In the genomic region with DNA sequence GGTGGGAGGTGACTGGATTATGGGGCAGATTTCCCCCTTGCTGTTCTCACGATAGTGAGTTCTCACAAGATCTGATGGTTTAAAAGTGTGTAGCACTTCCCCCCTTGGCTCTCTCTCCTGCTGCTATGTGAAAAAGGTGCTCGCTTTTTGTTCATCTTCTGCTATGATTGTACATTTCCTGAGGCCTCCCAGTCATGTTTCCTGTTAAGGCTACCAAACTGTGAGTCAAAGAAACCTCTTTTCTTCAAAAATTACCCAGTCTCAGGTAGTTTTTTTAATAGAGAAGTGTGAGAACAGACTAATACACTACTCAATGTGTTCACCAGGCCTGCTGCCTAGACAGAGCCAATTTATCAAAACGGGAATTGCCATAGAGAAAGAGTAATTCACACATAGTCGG, we compare ENCODE assay signal across 18 cellular contexts. TPM values are rescaled to one million over a fixed set of nuclear protein-coding genes. Genes with fewer than 3 reads are reported as not detected.
DNase-seq lines count a peak whose midpoint lies in the region; ATAC-seq lines count a peak whose summit lies in the region.
"Had no signal": no experiment of that assay in that cellular context is flagged by ENCODE, and none has a peak within 500 bp of the region (broad histone marks: within the 10 kb centered on the region; RNA-seq: fewer than 3 reads in every experiment).

No MANE protein-coding gene starts in this region.

- H3K4me1 Mint-ChIP-seq in activated CD4-positive, alpha-beta memory T cell treated with anti-CD3 and anti-CD28 coated beads for 36 hours (ENCODE audit: low read depth), result peaks cover 26% of the 10 kb centered on the region
- peaks cover 17% of the 10 kb centered on the region for H3K4me1 Mint-ChIP-seq in activated CD4-positive, alpha-beta memory T cell treated with anti-CD3 and anti-CD28 coated beads, Interleukin-2, amount 10 ng/mL, durations not matched to agents 7 days and 5 days
- H3K4me1 Mint-ChIP-seq in activated naive CD8-positive, alpha-beta T cell treated with anti-CD3 and anti-CD28 coated beads, Interleukin-2, amount 50 U/mL, for 24 hours, result peaks cover 17% of the 10 kb centered on the region
- peaks cover 25% of the 10 kb centered on the region for H3K4me1 Mint-ChIP-seq in activated naive CD8-positive, alpha-beta T cell treated with anti-CD3 and anti-CD28 coated beads for 36 hours
- H3K4me1 Mint-ChIP-seq in activated T-helper 17 cell treated with anti-CD3 and anti-CD28 coated beads, Interleukin-2, amount 50 U/mL, for 72 hours, result peaks cover 17% of the 10 kb centered on the region

- H3K9me3 Mint-ChIP-seq in activated CD4-positive, alpha-beta memory T cell treated with anti-CD3 and anti-CD28 coated beads for 36 hours, result peaks cover 17% of the 10 kb centered on the region
- H3K9me3 Mint-ChIP-seq in activated CD4-positive, alpha-beta memory T cell treated with anti-CD3 and anti-CD28 coated beads, Interleukin-2, amount 10 ng/mL, durations not matched to agents 7 days and 5 days, result peaks cover 31% of the 10 kb centered on the region
- H3K9me3 Mint-ChIP-seq in activated naive CD8-positive, alpha-beta T cell treated with anti-CD3 and anti-CD28 coated beads, Interleukin-2, amount 50 U/mL, for 24 hours, result peaks cover 16% of the 10 kb centered on the region
- H3K9me3 Mint-ChIP-seq in activated naive CD8-positive, alpha-beta T cell treated with anti-CD3 and anti-CD28 coated beads for 36 hours, result peaks cover 18% of the 10 kb centered on the region
- H3K9me3 Mint-ChIP-seq in activated T-helper 17 cell treated with anti-CD3 and anti-CD28 coated beads, Interleukin-2, amount 50 U/mL, for 72 hours, result peaks cover 6% of the 10 kb centered on the region

- H3K27ac Mint-ChIP-seq in activated CD4-positive, alpha-beta memory T cell treated with anti-CD3 and anti-CD28 coated beads for 36 hours, result peak overlapping the region; percentile 2
- no peak overlapping the region for H3K27ac Mint-ChIP-seq in activated CD4-positive, alpha-beta memory T cell treated with anti-CD3 and anti-CD28 coated beads, Interleukin-2, amount 10 ng/mL, durations not matched to agents 7 days and 5 days
- no peak overlapping the region for H3K27ac Mint-ChIP-seq in activated naive CD8-positive, alpha-beta T cell treated with anti-CD3 and anti-CD28 coated beads, Interleukin-2, amount 50 U/mL, for 24 hours
- no peak overlapping the region for H3K27ac Mint-ChIP-seq in activated naive CD8-positive, alpha-beta T cell treated with anti-CD3 and anti-CD28 coated beads for 36 hours
- peak overlapping the region; percentile 74 for H3K27ac Mint-ChIP-seq in activated T-helper 17 cell treated with anti-CD3 and anti-CD28 coated beads, Interleukin-2, amount 50 U/mL, for 72 hours

- no peak overlapping the region for H3K4me3 Mint-ChIP-seq in activated CD4-positive, alpha-beta memory T cell treated with anti-CD3 and anti-CD28 coated beads for 36 hours
- H3K4me3 Mint-ChIP-seq in activated CD4-positive, alpha-beta memory T cell treated with anti-CD3 and anti-CD28 coated beads, Interleukin-2, amount 10 ng/mL, durations not matched to agents 7 days and 5 days, result no peak overlapping the region
- H3K4me3 Mint-ChIP-seq in activated naive CD8-positive, alpha-beta T cell treated with anti-CD3 and anti-CD28 coated beads, Interleukin-2, amount 50 U/mL, for 24 hours, result no peak overlapping the region
- no peak overlapping the region for H3K4me3 Mint-ChIP-seq in activated naive CD8-positive, alpha-beta T cell treated with anti-CD3 and anti-CD28 coated beads for 36 hours
- peak overlapping the region; percentile 50 for H3K4me3 Mint-ChIP-seq in activated T-helper 17 cell treated with anti-CD3 and anti-CD28 coated beads, Interleukin-2, amount 50 U/mL, for 72 hours
- H3K4me3 Mint-ChIP-seq: CD8-positive, alpha-beta memory T cell had no signal

- H3K36me3 Mint-ChIP-seq in activated CD4-positive, alpha-beta memory T cell treated with anti-CD3 and anti-CD28 coated beads for 36 hours, result peaks cover 39% of the 10 kb centered on the region
- peaks cover 52% of the 10 kb centered on the region for H3K36me3 Mint-ChIP-seq in activated CD4-positive, alpha-beta memory T cell treated with anti-CD3 and anti-CD28 coated beads, Interleukin-2, amount 10 ng/mL, durations not matched to agents 7 days and 5 days (ENCODE audit: low read depth)
- H3K36me3 Mint-ChIP-seq in activated naive CD8-positive, alpha-beta T cell treated with anti-CD3 and anti-CD28 coated beads, Interleukin-2, amount 50 U/mL, for 24 hours (ENCODE audit: low read depth), result peaks cover 46% of the 10 kb centered on the region
- H3K36me3 Mint-ChIP-seq in activated naive CD8-positive, alpha-beta T cell treated with anti-CD3 and anti-CD28 coated beads for 36 hours, result peaks cover 52% of the 10 kb centered on the region
- peaks cover 65% of the 10 kb centered on the region for H3K36me3 Mint-ChIP-seq in activated T-helper 17 cell treated with anti-CD3 and anti-CD28 coated beads, Interleukin-2, amount 50 U/mL, for 72 hours (ENCODE audit: low read depth)

- DNase-seq in activated CD4-positive, alpha-beta memory T cell treated with anti-CD3 and anti-CD28 coated beads for 36 hours, result no peak
- DNase-seq in activated CD4-positive, alpha-beta memory T cell treated with anti-CD3 and anti-CD28 coated beads, Interleukin-2, amount 10 ng/mL, durations not matched to agents 7 days and 5 days, result no peak
- no peak for DNase-seq in activated naive CD8-positive, alpha-beta T cell treated with anti-CD3 and anti-CD28 coated beads, Interleukin-2, amount 50 U/mL, for 24 hours
- DNase-seq in activated naive CD8-positive, alpha-beta T cell treated with anti-CD3 and anti-CD28 coated beads for 36 hours, result no peak
- DNase-seq in stimulated activated naive CD8-positive, alpha-beta T cell treated with anti-CD3 and anti-CD28 coated beads, Interleukin-15, Interleukin-2, amounts not matched to agents 100 U/mL and 50 U/mL, for 24 hours, result no peak
- no peak for DNase-seq in hypothalamus (lab: John Stamatoyannopoulos, UW)
- DNase-seq in NCI-H1694 (lab: John Stamatoyannopoulos, UW), result no peak
- DNase-seq: Calu3; CD8-positive, alpha-beta memory T cell; KG1; NCI-H1105; NCI-H146; NCI-H2029 treated with DMSO at 0.1 percent for 48 hours; NCI-H226; NCI-H510A treated with DMSO at 0.1 percent for 48 hours; NCI-H82; Peyer's patch had no signal

- ATAC-seq in activated naive CD8-positive, alpha-beta T cell treated with anti-CD3 and anti-CD28 coated beads, Interleukin-2, amount 50 U/mL, for 24 hours, result peak; percentile 40
- peak; percentile 90 for ATAC-seq in activated T-helper 17 cell treated with anti-CD3 and anti-CD28 coated beads, Interleukin-2, amount 50 U/mL, for 72 hours (replicated peaks)
- ATAC-seq in stimulated activated naive CD8-positive, alpha-beta T cell treated with anti-CD3 and anti-CD28 coated beads, Interleukin-15, Interleukin-2, amounts not matched to agents 100 U/mL and 50 U/mL, for 24 hours, result peak; percentile 28

- H3K27me3 Mint-ChIP-seq in activated CD4-positive, alpha-beta memory T cell treated with anti-CD3 and anti-CD28 coated beads for 36 hours, result no peaks in the 10 kb centered on the region
- H3K27me3 Mint-ChIP-seq in activated CD4-positive, alpha-beta memory T cell treated with anti-CD3 and anti-CD28 coated beads, Interleukin-2, amount 10 ng/mL, durations not matched to agents 7 days and 5 days, result no peaks in the 10 kb centered on the region
- no peaks in the 10 kb centered on the region for H3K27me3 Mint-ChIP-seq in activated naive CD8-positive, alpha-beta T cell treated with anti-CD3 and anti-CD28 coated beads, Interleukin-2, amount 50 U/mL, for 24 hours
- H3K27me3 Mint-ChIP-seq in activated naive CD8-positive, alpha-beta T cell treated with anti-CD3 and anti-CD28 coated beads for 36 hours, result no peaks in the 10 kb centered on the region
- no peaks in the 10 kb centered on the region for H3K27me3 Mint-ChIP-seq in activated T-helper 17 cell treated with anti-CD3 and anti-CD28 coated beads, Interleukin-2, amount 50 U/mL, for 72 hours
- H3K27me3 Mint-ChIP-seq: CD8-positive, alpha-beta memory T cell had no signal

- POLR2A ChIA-PET in activated CD4-positive, alpha-beta memory T cell treated with anti-CD3 and anti-CD28 coated beads for 36 hours (lab: Charles Lee), result no interaction called here
- POLR2A ChIA-PET in activated CD4-positive, alpha-beta memory T cell treated with anti-CD3 and anti-CD28 coated beads, Interleukin-2, amount 10 ng/mL, durations not matched to agents 7 days and 5 days (lab: Charles Lee), result no interaction called here

- intact Hi-C loops in activated CD4-positive, alpha-beta memory T cell treated with anti-CD3 and anti-CD28 coated beads for 36 hours (cut with micrococcal nuclease), result loop anchor here (1.0 kb wide), 1 partner anchor 50 kb away; the partner anchor contains the start of gene SDHAF3

- CTCF ChIA-PET in activated CD4-positive, alpha-beta memory T cell treated with anti-CD3 and anti-CD28 coated beads for 36 hours (lab: Charles Lee), result interaction anchor here (0.9 kb wide), 1 partner anchor 12 kb away, joined by 3 read pairs; no protein-coding TSS in a partner anchor
- CTCF ChIA-PET in activated CD4-positive, alpha-beta memory T cell treated with anti-CD3 and anti-CD28 coated beads, Interleukin-2, amount 10 ng/mL, durations not matched to agents 7 days and 5 days (lab: Charles Lee), result no interaction called here

RNA-seq across cellular contexts. Expression of gene SDHAF3, which starts 49.7 kb away (rescaled TPM):
- 10 to 100 TPM; 21.8 to 24.5 TPM for total RNA-seq in activated CD4-positive, alpha-beta memory T cell treated with anti-CD3 and anti-CD28 coated beads for 36 hours
- 10 to 100 TPM; 16.0 to 16.1 TPM for total RNA-seq in activated CD4-positive, alpha-beta memory T cell treated with anti-CD3 and anti-CD28 coated beads, Interleukin-2, amount 10 ng/mL, durations not matched to agents 7 days and 5 days
- total RNA-seq in activated naive CD8-positive, alpha-beta T cell treated with anti-CD3 and anti-CD28 coated beads for 36 hours, result 10 to 100 TPM; 41.7 to 46.9 TPM
- total RNA-seq in activated T-helper 17 cell treated with anti-CD3 and anti-CD28 coated beads, Interleukin-2, amount 50 U/mL, for 72 hours, result 10 to 100 TPM; 17.8 to 23.5 TPM

Comparison
In these comparisons a context has a peak if more than half of its experiments do, and no peak if none do; other contexts are left out.
1. H3K27ac Mint-ChIP-seq: peak in activated CD4-positive, alpha-beta memory T cell treated with anti-CD3 and anti-CD28 coated beads for 36 hours (single experiment) and activated T-helper 17 cell treated with anti-CD3 and anti-CD28 coated beads, Interleukin-2, amount 50 U/mL, for 72 hours (single experiment); none in activated CD4-positive, alpha-beta memory T cell treated with anti-CD3 and anti-CD28 coated beads, Interleukin-2, amount 10 ng/mL, durations not matched to agents 7 days and 5 days (single experiment), activated naive CD8-positive, alpha-beta T cell treated with anti-CD3 and anti-CD28 coated beads, Interleukin-2, amount 50 U/mL, for 24 hours (single experiment) and activated naive CD8-positive, alpha-beta T cell treated with anti-CD3 and anti-CD28 coated beads for 36 hours (single experiment).
2. ATAC-seq: peak in every context shown above with its lines; median percentile 90 in activated T-helper 17 cell treated with anti-CD3 and anti-CD28 coated beads, Interleukin-2, amount 50 U/mL, for 72 hours; 40 in activated naive CD8-positive, alpha-beta T cell treated with anti-CD3 and anti-CD28 coated beads, Interleukin-2, amount 50 U/mL, for 24 hours; 28 in stimulated activated naive CD8-positive, alpha-beta T cell treated with anti-CD3 and anti-CD28 coated beads, Interleukin-15, Interleukin-2, amounts not matched to agents 100 U/mL and 50 U/mL, for 24 hours.